In genomic region chr19:20923077-20923871, GRCh38 we compare ENCODE assay signal across 8 cellular contexts. TPM values are rescaled to one million over a fixed set of nuclear protein-coding genes. Genes with fewer than 3 reads are reported as not detected.
DNase-seq lines count a peak whose midpoint lies in the region; ATAC-seq lines count a peak whose summit lies in the region.

Gene ZNF85 (plus strand): TSS chr19:20923251. CDS start chr19:20923401, 150 bp downstream.

- H3K4me1 Mint-ChIP-seq in activated naive CD4-positive, alpha-beta T cell treated with anti-CD3 and anti-CD28 coated beads, Interleukin-2, amount 10 ng/mL, durations not matched to agents 7 days and 5 days = peaks cover 31% of the 10 kb centered on the region

- peaks cover 32% of the 10 kb centered on the region for H3K36me3 Mint-ChIP-seq in activated naive CD4-positive, alpha-beta T cell treated with anti-CD3 and anti-CD28 coated beads, Interleukin-2, amount 10 ng/mL, durations not matched to agents 7 days and 5 days

- peaks cover 27% of the 10 kb centered on the region for H3K9me3 Mint-ChIP-seq in activated naive CD4-positive, alpha-beta T cell treated with anti-CD3 and anti-CD28 coated beads, Interleukin-2, amount 10 ng/mL, durations not matched to agents 7 days and 5 days

- in situ Hi-C loops in SK-MEL-5 (cut with HindIII; ENCODE audit: low pct_unique_long_range_greater_than_20kb, low sequenced_read_pairs) = no loop called here

- H3K27ac Mint-ChIP-seq in activated naive CD4-positive, alpha-beta T cell treated with anti-CD3 and anti-CD28 coated beads, Interleukin-2, amount 10 ng/mL, durations not matched to agents 7 days and 5 days = peak within 1 kb of the TSS; percentile 99

- ATAC-seq in GM21529 (IDR thresholded peaks at IDR 0.05; ENCODE audit: unreplicated experiment) = peak; percentile 97

- H3K27me3 Mint-ChIP-seq in activated naive CD4-positive, alpha-beta T cell treated with anti-CD3 and anti-CD28 coated beads, Interleukin-2, amount 10 ng/mL, durations not matched to agents 7 days and 5 days = no peaks in the 10 kb centered on the region

- DNase-seq in DMS114 treated with DMSO at 0.1 percent for 48 hours (lab: John Stamatoyannopoulos, UW; ENCODE audit: unreplicated experiment) (peak; percentile 91), KG1 (lab: John Stamatoyannopoulos, UW) (peak; percentile 82), SK-MEL-5 (ENCODE audit: low read depth, low spot score) (peak; percentile 55), germinal center (ENCODE audit: low spot score) (peak; percentile 93), non-pigmented ciliary epithelial cell (ENCODE audit: low read depth) (peak; percentile 63), superior temporal gyrus (ENCODE audit: extremely low spot score) (peak; percentile 98)
- peak; percentile 95 for DNase-seq in activated naive CD4-positive, alpha-beta T cell treated with anti-CD3 and anti-CD28 coated beads, Interleukin-2, amount 10 ng/mL, durations not matched to agents 7 days and 5 days

- CTCF ChIA-PET in activated naive CD4-positive, alpha-beta T cell treated with anti-CD3 and anti-CD28 coated beads, Interleukin-2, amount 10 ng/mL, durations not matched to agents 7 days and 5 days (lab: Charles Lee) = interaction anchor here (1.1 kb wide), 1 partner anchor 9 kb away, joined by 3 read pairs; no protein-coding TSS in a partner anchor

- peak within 1 kb of the TSS; percentile 95 for H3K4me3 Mint-ChIP-seq in activated naive CD4-positive, alpha-beta T cell treated with anti-CD3 and anti-CD28 coated beads, Interleukin-2, amount 10 ng/mL, durations not matched to agents 7 days and 5 days

RNA-seq across cellular contexts. Expression of gene ZNF85, which starts in this region (rescaled TPM):
- 0.98 and 1.4 TPM in 2 replicates for total RNA-seq in SK-MEL-5 (2014; rRNA removed; shearing (Covaris generic))
- polyA plus RNA-seq in SK-MEL-5 (2015; cell fraction: cytosol; rRNA removed) = 0.28 and 0.50 TPM in 2 replicates
- polyA plus RNA-seq in SK-MEL-5 (2015; cell fraction: nucleus; rRNA removed) = 1.9 TPM in 1 of 2 replicates, not detected in the other

Comparison
In these comparisons a context has a peak if more than half of its experiments do, and no peak if none do; other contexts are left out.
1. Peak in every context shown above with its lines: DNase-seq and ATAC-seq.